In genomic region chr17:56599093-56599492, GRCh38 we compare ENCODE assay signal across 1 cellular context.
TF ChIP-seq lines count a peak whose summit lies in the region.

No MANE protein-coding gene starts in this region.

TF ChIP-seq in SK-N-SH, 30 proteins besides CTCF, POLR2A, EP300 and RAD21:
- TF ChIP-seq SIN3A (IDR thresholded peaks at IDR 0.05; ENCODE audit: borderline replicate concordance, low read depth, low read length) (no peak), IRF3 (IDR thresholded peaks at IDR 0.05; ENCODE audit: low read depth, low read length) (no peak), TAF1 (IDR thresholded peaks at IDR 0.05; ENCODE audit: borderline replicate concordance, low read depth, low read length) (no peak), JUND (IDR thresholded peaks at IDR 0.05) (no peak), POLR2AphosphoS5 (IDR thresholded peaks at IDR 0.05; ENCODE audit: low read depth, low read length) (no peak), SMC3 (IDR thresholded peaks at IDR 0.05; ENCODE audit: low read depth, low read length) (no peak), NRF1 (IDR thresholded peaks at IDR 0.05; ENCODE audit: low read depth, low read length) (no peak), RXRA (IDR thresholded peaks at IDR 0.05; ENCODE audit: borderline replicate concordance, low read depth) (no peak), FOSL2 (IDR thresholded peaks at IDR 0.05; ENCODE audit: borderline replicate concordance, low read depth) (no peak), USF2 (IDR thresholded peaks at IDR 0.05; ENCODE audit: borderline replicate concordance, low read depth, low read length) (no peak), TEAD4 (IDR thresholded peaks at IDR 0.05; ENCODE audit: borderline replicate concordance, insufficient read depth) (no peak), GATA2 (CRISPR knock-in tag; IDR thresholded peaks at IDR 0.05) (no peak), EZH2phosphoT487 (IDR thresholded peaks at IDR 0.05; ENCODE audit: borderline replicate concordance, low read depth) (no peak), GABPA (IDR thresholded peaks at IDR 0.05; ENCODE audit: low read depth) (no peak), CHD2 (IDR thresholded peaks at IDR 0.05; ENCODE audit: low read length, partially characterized antibody) (no peak), MAX (IDR thresholded peaks at IDR 0.05; ENCODE audit: low read depth) (no peak), RFX5 (IDR thresholded peaks at IDR 0.05; ENCODE audit: low read length) (no peak), ZBTB33 (IDR thresholded peaks at IDR 0.05; ENCODE audit: borderline replicate concordance, low read depth) (no peak), RCOR1 (IDR thresholded peaks at IDR 0.05; ENCODE audit: low read length) (no peak)
